Comparison of ENCODE assay signal across 1 cellular context in genomic region chr17:48627242-48627597, GRCh38.
TF ChIP-seq lines count a peak whose summit lies in the region.

No MANE protein-coding gene starts in this region.

TF ChIP-seq in HEK293, 187 proteins besides CTCF, POLR2A, EP300 and RAD21 (continued from another document):
- TF ChIP-seq PRDM2 (tag by site-specific recombination; IDR thresholded peaks at IDR 0.05; ENCODE audit: borderline replicate concordance) (no peak), ZNF404 (tag by site-specific recombination; IDR thresholded peaks at IDR 0.05) (no peak), ZNF555 (tag by site-specific recombination; conservative IDR thresholded peaks at IDR 0.05) (no peak), ZNF221 (tag by site-specific recombination; IDR thresholded peaks at IDR 0.05; ENCODE audit: borderline replicate concordance) (no peak), ZNF792 (tag by site-specific recombination; IDR thresholded peaks at IDR 0.05) (no peak), OSR2 (tag by site-specific recombination; IDR thresholded peaks at IDR 0.05) (no peak), ZNF639 (tag by site-specific recombination; IDR thresholded peaks at IDR 0.05) (no peak)
